In the genomic region with DNA sequence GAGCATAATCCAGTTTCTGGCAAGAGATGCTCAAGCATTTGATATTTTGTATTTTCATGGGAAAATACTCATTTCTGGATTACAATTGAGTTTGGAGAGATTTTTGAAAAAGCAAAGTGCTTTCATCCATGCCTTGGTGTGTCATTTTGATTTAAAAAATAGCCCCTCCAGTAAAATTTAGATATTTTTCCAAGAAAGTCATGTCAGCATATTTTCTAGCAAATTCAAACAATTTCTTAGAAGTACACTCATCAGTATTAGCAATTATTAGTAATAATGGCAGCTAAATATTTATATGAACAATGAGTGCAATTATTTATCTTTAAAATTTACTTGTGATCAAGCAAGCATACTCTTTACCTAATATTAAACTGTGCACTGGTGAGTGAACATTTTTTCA, we compare ENCODE assay signal across 1 cellular context.
TF ChIP-seq lines count a peak whose summit lies in the region.

No MANE protein-coding gene starts in this region.

TF ChIP-seq in HepG2, 621 proteins besides CTCF, POLR2A, EP300 and RAD21 (continued from another document):
- TF ChIP-seq FOSL1 (CRISPR knock-in tag; IDR thresholded peaks at IDR 0.05; ENCODE audit: borderline replicate concordance) = no peak
